In the genomic region with DNA sequence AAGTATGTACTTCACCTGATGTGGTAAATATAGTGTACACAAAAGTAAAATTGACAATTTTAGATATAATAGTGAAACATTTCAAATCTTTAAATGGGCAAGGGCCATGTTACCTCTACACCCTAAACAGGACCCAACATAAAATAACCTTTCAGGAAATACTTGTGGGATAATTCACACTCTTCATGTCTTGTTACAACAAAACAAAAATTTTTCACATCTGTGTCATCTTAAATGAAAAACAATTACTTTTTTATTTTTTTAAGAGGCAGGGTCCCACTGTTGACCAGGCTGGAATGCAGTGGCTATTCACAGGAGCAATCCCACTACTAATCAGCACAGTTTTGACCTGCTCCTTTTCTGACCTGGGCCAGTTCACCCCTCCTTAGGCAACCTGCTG, we compare ENCODE assay signal across 15 cellular contexts. TPM values are rescaled to one million over a fixed set of nuclear protein-coding genes. Genes with fewer than 3 reads are reported as not detected.
DNase-seq lines count a peak whose midpoint lies in the region; ATAC-seq, FAIRE-seq and TF ChIP-seq lines count a peak whose summit lies in the region.
"Had no signal": no experiment of that assay in that cellular context is flagged by ENCODE, and none has a peak within 500 bp of the region (broad histone marks: within the 10 kb centered on the region; RNA-seq: fewer than 3 reads in every experiment).

No MANE protein-coding gene starts in this region.

- POLR2A ChIA-PET in activated CD4-positive, alpha-beta memory T cell treated with anti-CD3 and anti-CD28 coated beads, Interleukin-2, amount 10 ng/mL, durations not matched to agents 7 days and 5 days (lab: Charles Lee): interaction anchor here (2.3 kb wide), 1 partner anchor 15 kb away, joined by 17 read pairs; no protein-coding TSS in a partner anchor

- CTCF ChIA-PET in activated CD4-positive, alpha-beta memory T cell treated with anti-CD3 and anti-CD28 coated beads, Interleukin-2, amount 10 ng/mL, durations not matched to agents 7 days and 5 days (lab: Charles Lee): interaction anchor here (1.2 to 1.9 kb wide), 2 partner anchors 8 to 210 kb away, joined by 3 to 4 read pairs; no protein-coding TSS in a partner anchor

- peaks cover 49% of the 10 kb centered on the region for H3K4me1 ChIP-seq in DND-41 (ENCODE audit: insufficient read depth, low read length)
- H3K4me1 ChIP-seq in keratinocyte (ENCODE audit: control insufficient read depth, extremely low read depth, insufficient read depth, low read length): peaks cover 24% of the 10 kb centered on the region
- peaks cover 0 to 5% (median 2%) of the 10 kb centered on the region in 4 donors for H3K4me1 ChIP-seq in Peyer's patch
- H3K4me1 ChIP-seq: esophagus squamous epithelium had no signal

- peaks cover 6% of the 10 kb centered on the region for H3K9me3 Mint-ChIP-seq in activated CD4-positive, alpha-beta memory T cell treated with anti-CD3 and anti-CD28 coated beads, Interleukin-2, amount 10 ng/mL, durations not matched to agents 7 days and 5 days

- H4K20me1 ChIP-seq in DND-41 (ENCODE audit: insufficient read depth, low read length) (no peaks in the 10 kb centered on the region), keratinocyte (ENCODE audit: control insufficient read depth, extremely low read depth, insufficient read depth, low read length) (no peaks in the 10 kb centered on the region)

- no peak for FAIRE-seq in keratinocyte (lab: Jason Lieb, UNC)
- FAIRE-seq: GM12892 had no signal

- H3K27ac Mint-ChIP-seq in activated CD4-positive, alpha-beta memory T cell treated with anti-CD3 and anti-CD28 coated beads, Interleukin-2, amount 10 ng/mL, durations not matched to agents 7 days and 5 days: peak overlapping the region; percentile 24

- H3K9ac ChIP-seq in DND-41 (ENCODE audit: low read depth, low read length): peak overlapping the region; percentile 57
- peak overlapping the region; percentile 4 for H3K9ac ChIP-seq in keratinocyte (ENCODE audit: control insufficient read depth, extremely low read depth, insufficient read depth, low read length)

- H3K9me3 ChIP-seq in DND-41 (ENCODE audit: insufficient read depth, low read length, severe bottlenecking): no peaks in the 10 kb centered on the region
- H3K9me3 ChIP-seq in keratinocyte (ENCODE audit: control insufficient read depth, low read depth, low read length): no peaks in the 10 kb centered on the region
- H3K9me3 ChIP-seq in Peyer's patch: no peaks in the 10 kb centered on the region
- H3K9me3 ChIP-seq: esophagus squamous epithelium had no signal

- peaks cover 27% of the 10 kb centered on the region for H3K4me1 Mint-ChIP-seq in activated CD4-positive, alpha-beta memory T cell treated with anti-CD3 and anti-CD28 coated beads, Interleukin-2, amount 10 ng/mL, durations not matched to agents 7 days and 5 days

- H3K27ac ChIP-seq in DND-41 (ENCODE audit: low read length) (peak overlapping the region; percentile 96), keratinocyte (ENCODE audit: control insufficient read depth, insufficient read depth, low read length) (peak overlapping the region; percentile 68), Peyer's patch (peak overlapping the region in 2 of 4 donors; percentile 71 to 76)

- ATAC-seq in DND-41 (ENCODE audit: insufficient read depth, low read depth): no peak
- no peak for ATAC-seq in GM21723 (IDR thresholded peaks at IDR 0.05; ENCODE audit: unreplicated experiment)
- ATAC-seq in GM21529 (IDR thresholded peaks at IDR 0.05; ENCODE audit: unreplicated experiment): no peak
- no peak for ATAC-seq in GM18511 (IDR thresholded peaks at IDR 0.05; ENCODE audit: unreplicated experiment)

- dilution Hi-C loops in keratinocyte (cut with MboI; ENCODE audit: extremely low pct_ligation_motif_present, low sequenced_read_pairs): no loop called here

- H3K79me2 ChIP-seq in DND-41 (ENCODE audit: insufficient read depth, low read length): peaks cover 38% of the 10 kb centered on the region
- H3K79me2 ChIP-seq in keratinocyte (ENCODE audit: control insufficient read depth, insufficient read depth, low read length): peaks cover 2% of the 10 kb centered on the region

- H3K36me3 Mint-ChIP-seq in activated CD4-positive, alpha-beta memory T cell treated with anti-CD3 and anti-CD28 coated beads, Interleukin-2, amount 10 ng/mL, durations not matched to agents 7 days and 5 days (ENCODE audit: low read depth): peaks cover 57% of the 10 kb centered on the region

- H3K27me3 ChIP-seq in DND-41 (ENCODE audit: insufficient read depth, low read length, poor library complexity) (no peaks in the 10 kb centered on the region), keratinocyte (ENCODE audit: control insufficient read depth, extremely low read depth, insufficient read depth, low read length) (no peaks in the 10 kb centered on the region), Peyer's patch (no peaks in the 10 kb centered on the region)
- H3K27me3 ChIP-seq: esophagus squamous epithelium had no signal

- H3K4me3 ChIP-seq in DND-41 (ENCODE audit: low read depth in 1 of 2, low read length in 2 of 2): no peak overlapping the region
- no peak overlapping the region for H3K4me3 ChIP-seq in keratinocyte (ENCODE audit: control insufficient read depth in 2 of 3, extremely low read depth in 1 of 3, insufficient read depth in 2 of 3, low read depth in 1 of 3, low read length in 3 of 3)
- H3K4me3 ChIP-seq in Peyer's patch: no peak overlapping the region

- TF ChIP-seq CTCF in DND-41 (IDR thresholded peaks at IDR 0.05; ENCODE audit: borderline replicate concordance, extremely low read depth, low read length, poor library complexity, severe bottlenecking) (no peak), keratinocyte (optimal IDR thresholded peaks at IDR 0.05 in 1 of 3, IDR thresholded peaks at IDR 0.05 in 1 of 3, conservative IDR thresholded peaks at IDR 0.05 in 1 of 3; ENCODE audit: extremely low read depth in 1 of 3, insufficient read depth in 2 of 3, low read length in 3 of 3) (no peak), Peyer's patch (IDR thresholded peaks at IDR 0.05) (no peak)

- H3K9me1 ChIP-seq in keratinocyte (ENCODE audit: control insufficient read depth, extremely low read depth, insufficient read depth, low read length): no peaks in the 10 kb centered on the region

- H2AFZ ChIP-seq in DND-41 (ENCODE audit: low read depth, low read length) (no peak overlapping the region), keratinocyte (ENCODE audit: control insufficient read depth, low read length) (no peak overlapping the region)

- TF ChIP-seq POLR2A in Peyer's patch (IDR thresholded peaks at IDR 0.05): no peak

- peak overlapping the region; percentile 62 for H3K4me2 ChIP-seq in DND-41 (ENCODE audit: insufficient read depth, low read length)
- H3K4me2 ChIP-seq in keratinocyte (ENCODE audit: control insufficient read depth, extremely low read depth, insufficient read depth, low read depth, low read length): peak overlapping the region; percentile 42

- no peaks in the 10 kb centered on the region for H3K27me3 Mint-ChIP-seq in activated CD4-positive, alpha-beta memory T cell treated with anti-CD3 and anti-CD28 coated beads, Interleukin-2, amount 10 ng/mL, durations not matched to agents 7 days and 5 days

- H3K4me3 Mint-ChIP-seq in activated CD4-positive, alpha-beta memory T cell treated with anti-CD3 and anti-CD28 coated beads, Interleukin-2, amount 10 ng/mL, durations not matched to agents 7 days and 5 days: no peak overlapping the region

- H3K36me3 ChIP-seq in DND-41 (ENCODE audit: insufficient read depth, low read length): peaks cover 14% of the 10 kb centered on the region; the same call in 1 of the 2 replicates
- peaks cover 0 to 1% of the 10 kb centered on the region in 2 experiments for H3K36me3 ChIP-seq in keratinocyte (ENCODE audit: control insufficient read depth in 2 of 2, extremely low read depth in 1 of 2, insufficient read depth in 2 of 2, low read length in 2 of 2)
- peaks cover 0 to 17% (median 0%) of the 10 kb centered on the region in 3 donors for H3K36me3 ChIP-seq in Peyer's patch

- DNase-seq in A172 (ENCODE audit: low spot score): peak; percentile 28
- no peak for DNase-seq in DND-41
- DNase-seq in activated CD4-positive, alpha-beta memory T cell treated with anti-CD3 and anti-CD28 coated beads, Interleukin-2, amount 10 ng/mL, durations not matched to agents 7 days and 5 days: no peak
- no peak for DNase-seq in keratinocyte (ENCODE audit: low read depth, low spot score)
- DNase-seq in Peyer's patch: no peak
- DNase-seq: activated effector memory CD4-positive, alpha-beta T cell treated with Interleukin-2 at 50 U/mL for 16 hours; AML-193; esophagus squamous epithelium; Kasumi-1; NCI-H2029 treated with DMSO at 0.1 percent for 48 hours; NCI-H774 had no signal

RNA-seq across cellular contexts. Expression of gene SRBD1, which starts 42.1 kb away (rescaled TPM):
- total RNA-seq in A172 (2014; rRNA removed; shearing (Covaris generic)): 24.7 and 28.2 TPM in 2 replicates
- 10 to 100 TPM; 18.1 to 18.9 TPM for total RNA-seq in activated CD4-positive, alpha-beta memory T cell treated with anti-CD3 and anti-CD28 coated beads, Interleukin-2, amount 10 ng/mL, durations not matched to agents 7 days and 5 days
- polyA plus RNA-seq in keratinocyte: 5.8 to 8.8 TPM (median 5.9 TPM) in 3 replicates
- 4.1 TPM for polyA plus RNA-seq in keratinocyte (2011; ENCODE audit: low read depth)
- 4.0 and 7.0 TPM in 2 replicates for polyA plus RNA-seq in keratinocyte (2011; cell fraction: cytosol; rRNA removed)
- polyA plus RNA-seq in keratinocyte (2011; cell fraction: nucleus; rRNA removed): 7.5 and 8.6 TPM in 2 replicates
- 3.7 and 7.9 TPM in 2 replicates for polyA plus RNA-seq in keratinocyte (2012; ENCODE audit: low replicate concordance)
- polyA minus RNA-seq in keratinocyte: 1.7 to 20.6 TPM (median 8.5 TPM) in 3 replicates
- 4.8 TPM for polyA minus RNA-seq in keratinocyte (2011; cell fraction: cytosol; rRNA and poly(A)+ RNA removed)
- 11.3 and 29.3 TPM in 2 replicates for polyA minus RNA-seq in keratinocyte (2011; cell fraction: nucleus; rRNA and poly(A)+ RNA removed)
- 10 to 100 TPM; 14.9 to 32.2 (median 22.5) TPM for total RNA-seq in Peyer's patch
